8 cellular contexts compared by ENCODE assay signal in the genomic region with DNA sequence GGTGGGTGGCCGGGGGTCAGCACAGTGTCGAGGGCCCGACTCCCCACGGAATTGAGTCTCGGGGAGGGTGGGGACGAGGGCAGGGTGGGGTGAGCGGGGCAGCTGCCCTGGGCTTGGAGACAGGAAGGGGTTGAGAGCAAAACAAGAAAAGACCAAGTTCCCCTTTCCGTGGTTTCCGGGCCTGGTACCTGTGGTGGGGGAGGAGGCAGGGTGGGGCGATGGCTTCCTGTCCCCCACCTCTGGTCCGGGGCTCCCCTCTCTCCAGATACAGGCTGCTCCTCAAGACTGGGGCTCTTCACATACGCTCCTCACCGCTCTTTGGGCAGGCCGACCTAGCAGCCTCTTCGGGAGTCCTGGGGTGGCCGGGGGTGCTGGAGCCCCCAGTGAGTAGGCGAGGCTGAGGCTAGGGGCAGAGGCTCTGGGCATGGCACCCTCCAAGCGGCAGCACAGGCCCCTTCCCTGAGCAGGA. TPM values are rescaled to one million over a fixed set of nuclear protein-coding genes. Genes with fewer than 3 reads are reported as not detected.
DNase-seq lines count a peak whose midpoint lies in the region; ATAC-seq and TF ChIP-seq lines count a peak whose summit lies in the region.

No MANE protein-coding gene starts in this region.

- DNase-seq in GM13976 (ENCODE audit: low spot score) (peak; percentile 83), T-helper 1 cell (peak; percentile 62 to 94 (median 70)), ascending aorta (ENCODE audit: low spot score in 2 of 2) (peak in 1 of 2 donors; percentile 69), NCI-H1105 (lab: John Stamatoyannopoulos, UW) (no peak), cortex of kidney (lab: John Stamatoyannopoulos, UW) (no peak)
- peak; percentile 30 for DNase-seq in stimulated activated CD8-positive, alpha-beta memory T cell treated with anti-CD3 and anti-CD28 coated beads, Interleukin-12 subunit alpha, Interleukin-12 subunit beta, amount 100 ng/mL, for 24 hours (ENCODE audit: extremely low read depth)

- peaks cover 3 to 9% of the 10 kb centered on the region in 2 donors for H3K4me1 ChIP-seq in ascending aorta
- peaks cover 0 to 18% (median 2%) of the 10 kb centered on the region in 4 donors for H3K4me1 ChIP-seq in liver (ENCODE audit: control insufficient read depth in 4 of 4, insufficient read depth in 4 of 4, low read length in 3 of 4)

- intact Hi-C loops in ascending aorta (cut with DNase I): loop anchor here (5.0 kb wide), 2 partner anchors 62 to 92 kb away; partner anchors contain the start of genes MAPK3 and TBX6

- WGBS in liver: 32% methylated on average over 18 of the region's 18 CpGs

- H3K27ac ChIP-seq in ascending aorta: no peak overlapping the region
- H3K27ac ChIP-seq in liver (ENCODE audit: low read depth in 1 of 2, low read length in 2 of 2): peak overlapping the region; percentile 62 to 67

- TF ChIP-seq RAD21 in liver (IDR thresholded peaks at IDR 0.05): no peak

- peak; percentile 34 for ATAC-seq in HG02885 (IDR thresholded peaks at IDR 0.05; ENCODE audit: poor library complexity, unreplicated experiment)

- peaks cover 0 to 4% of the 10 kb centered on the region in 2 donors for H3K36me3 ChIP-seq in ascending aorta
- peaks cover 0 to 2% (median 0%) of the 10 kb centered on the region in 4 donors for H3K36me3 ChIP-seq in liver (ENCODE audit: control insufficient read depth in 4 of 4, insufficient read depth in 3 of 4, low read depth in 1 of 4, low read length in 3 of 4)

- peak overlapping the region in 1 of 2 donors; percentile 10 for H3K9ac ChIP-seq in liver (ENCODE audit: low read depth in 1 of 2, low read length in 2 of 2)

- TF ChIP-seq CTCF in GM13976 (IDR thresholded peaks at IDR 0.05; ENCODE audit: borderline replicate concordance, control extremely low read depth, extremely low read depth, insufficient read depth, missing control alignments): no peak
- TF ChIP-seq CTCF in ascending aorta (IDR thresholded peaks at IDR 0.05): no peak
- TF ChIP-seq CTCF in liver (IDR thresholded peaks at IDR 0.05; ENCODE audit: low read depth, low read length, missing input control): no peak

- H3K27me3 ChIP-seq in ascending aorta (no peaks in the 10 kb centered on the region), liver (ENCODE audit: control insufficient read depth in 4 of 4, insufficient read depth in 4 of 4, low read length in 3 of 4) (no peaks in the 10 kb centered on the region)

- in situ Hi-C loops in GM13976 (cut with MboI; ENCODE audit: low sequenced_read_pairs, unreplicated experiment): loop anchor here (25.0 kb wide), 1 partner anchor 228 kb away; the partner anchor contains the start of gene ZNF771

- H3K4me3 ChIP-seq in ascending aorta (peak overlapping the region; percentile 59 to 73), liver (ENCODE audit: low read depth in 1 of 3, low read length in 3 of 3) (peak overlapping the region in 2 of 3 donors; percentile 10 to 66)

- H3K9me3 ChIP-seq in ascending aorta: no peaks in the 10 kb centered on the region
- no peaks in the 10 kb centered on the region for H3K9me3 ChIP-seq in liver (ENCODE audit: control insufficient read depth in 4 of 4, low read length in 3 of 4)

TF ChIP-seq in liver, 16 proteins besides CTCF, POLR2A, EP300 and RAD21:
- TF ChIP-seq JUND (IDR thresholded peaks at IDR 0.05) (no peak), NR2F2 (IDR thresholded peaks at IDR 0.05) (no peak)
- TF ChIP-seq, protein P1, sequence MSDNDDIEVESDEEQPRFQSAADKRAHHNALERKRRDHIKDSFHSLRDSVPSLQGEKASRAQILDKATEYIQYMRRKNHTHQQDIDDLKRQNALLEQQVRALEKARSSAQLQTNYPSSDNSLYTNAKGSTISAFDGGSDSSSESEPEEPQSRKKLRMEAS (IDR thresholded peaks at IDR 0.05): no peak

RNA-seq across cellular contexts. Expression of gene CORO1A, which starts 0.6 kb away (rescaled TPM):
- total RNA-seq in ascending aorta: 69.4 TPM
- total RNA-seq in liver: 10 to 100 TPM; 12.7 to 26.7 TPM
- 10 to 100 TPM in 1 of 2 donors, 1 to 10 TPM in 1; 6.0 to 16.7 TPM for polyA plus RNA-seq in liver

RNA-seq across cellular contexts. Expression of gene BOLA2B, which starts 9.5 kb away (rescaled TPM):
- total RNA-seq in ascending aorta: 643 TPM
- 10 to 100 TPM; 21.2 to 79.8 TPM for total RNA-seq in liver
- polyA plus RNA-seq in liver: 10 to 100 TPM; 47.6 to 66.0 TPM

RNA-seq across cellular contexts. Expression of gene SLX1A, which starts 9.7 kb away (rescaled TPM):
- total RNA-seq in ascending aorta (44.6 TPM), liver (10 to 100 TPM; 37.1 to 37.9 TPM)
- 10 to 100 TPM; 46.1 to 55.2 TPM for polyA plus RNA-seq in liver

RNA-seq across cellular contexts. Expression of gene SULT1A3, which starts 15.1 kb away (rescaled TPM):
- 14.8 TPM for total RNA-seq in ascending aorta
- 1 to 10 TPM; 2.8 to 9.4 TPM for total RNA-seq in liver
- polyA plus RNA-seq in liver: 10 to 100 TPM; 12.6 to 13.8 TPM

Comparison
In these comparisons a context has a peak if more than half of its experiments do, and no peak if none do; other contexts are left out.
1. DNase-seq: peak in GM13976 (single experiment), T-helper 1 cell (5 of 5) and stimulated activated CD8-positive, alpha-beta memory T cell treated with anti-CD3 and anti-CD28 coated beads, Interleukin-12 subunit alpha, Interleukin-12 subunit beta, amount 100 ng/mL, for 24 hours (single experiment); none in NCI-H1105 (single experiment) and cortex of kidney (single experiment).
2. H3K27ac ChIP-seq: peak in liver (2 of 2); none in ascending aorta (0 of 2).